ENCODE assay signal across 11 cellular contexts in genomic region chr12:113403435-113404415, GRCh38. TPM values are rescaled to one million over a fixed set of nuclear protein-coding genes. Genes with fewer than 3 reads are reported as not detected.
DNase-seq lines count a peak whose midpoint lies in the region; ATAC-seq and TF ChIP-seq lines count a peak whose summit lies in the region.
"Had no signal": no experiment of that assay in that cellular context is flagged by ENCODE, and none has a peak within 500 bp of the region (broad histone marks: within the 10 kb centered on the region; RNA-seq: fewer than 3 reads in every experiment).

Gene SDS (minus strand): TSS chr12:113403887. CDS start chr12:113399708, 4,179 bp downstream.

- H3K27ac Mint-ChIP-seq in mesothelial cell of epicardium (no peak within 1 kb of the TSS), H9 (peak within 1 kb of the TSS in 1 of 3 experiments; percentile 66; a peak in 1 of 7 replicates)
- H3K27ac Mint-ChIP-seq in naive thymus-derived CD8-positive, alpha-beta T cell, result peak within 1 kb of the TSS in 1 of 10 donors; percentile 37
- H3K27ac Mint-ChIP-seq: activated CD4-positive, alpha-beta memory T cell treated with anti-CD3 and anti-CD28 coated beads for 36 hours had no signal

- no peak within 1 kb of the TSS for H2BK20ac ChIP-seq in H9 (ENCODE audit: low read depth, low read length, poor library complexity, severe bottlenecking)

- H2BK5ac ChIP-seq in H9 (ENCODE audit: insufficient read length, low read length), result no peak within 1 kb of the TSS

- H3K18ac ChIP-seq in H9 (ENCODE audit: insufficient read length, low read depth, low read length), result no peak within 1 kb of the TSS

- H2BK120ac ChIP-seq in H9 (ENCODE audit: low read depth, low read length, poor library complexity, severe bottlenecking), result no peak within 1 kb of the TSS

- no peak within 1 kb of the TSS for H2BK15ac ChIP-seq in H9 (ENCODE audit: low read depth, low read length)

- H3K79me1 ChIP-seq in H9 (ENCODE audit: insufficient read depth, low read depth, low read length, poor library complexity, severe bottlenecking), result no peaks in the 10 kb centered on the region

- H3K4me1 Mint-ChIP-seq in mesothelial cell of epicardium, result peaks cover 2% of the 10 kb centered on the region
- peaks cover 20 to 41% of the 10 kb centered on the region in 2 experiments for H3K4me1 Mint-ChIP-seq in H9
- H3K4me1 Mint-ChIP-seq in naive thymus-derived CD8-positive, alpha-beta T cell, result peaks cover 0 to 3% (median 0%) of the 10 kb centered on the region in 4 donors

- no peaks in the 10 kb centered on the region for H3K4me1 ChIP-seq in lower lobe of right lung
- H3K4me1 ChIP-seq in H9 (ENCODE audit: insufficient read depth, low read length), result no peaks in the 10 kb centered on the region

- H2AFZ ChIP-seq in H9 (ENCODE audit: low read length), result no peak within 1 kb of the TSS

- H3K56ac ChIP-seq in H9 (ENCODE audit: insufficient read length, low read depth, low read length), result no peak within 1 kb of the TSS

- POLR2A ChIA-PET in naive thymus-derived CD8-positive, alpha-beta T cell (lab: Charles Lee), result no interaction called here

- no peak within 1 kb of the TSS for H3T11ph ChIP-seq in H9 (ENCODE audit: low read length)

- no peak within 1 kb of the TSS for H3K4me2 ChIP-seq in H9 (ENCODE audit: insufficient read depth, insufficient read length, low read length)
- H3K4me2 ChIP-seq: smooth muscle cell had no signal

- H3K9ac ChIP-seq in H9 (ENCODE audit: extremely low read depth, insufficient read length, low read length), result no peak within 1 kb of the TSS

- no peak within 1 kb of the TSS for H4K8ac ChIP-seq in H9 (replicated peaks; ENCODE audit: insufficient read length, low read depth, low read length)

- no peaks in the 10 kb centered on the region for H3K79me2 ChIP-seq in H9 (ENCODE audit: insufficient read depth, low read length)

- H2BK12ac ChIP-seq in H9 (ENCODE audit: insufficient read length, low read depth, low read length), result no peak within 1 kb of the TSS

- H4K20me1 ChIP-seq in H9 (ENCODE audit: control insufficient read depth, insufficient read depth, insufficient read length), result no peaks in the 10 kb centered on the region

- TF ChIP-seq CTCF in lower lobe of right lung (IDR thresholded peaks at IDR 0.05) (no peak), mesothelial cell of epicardium (IDR thresholded peaks at IDR 0.05; ENCODE audit: unreplicated experiment) (no peak), H9 (conservative IDR thresholded peaks at IDR 0.05) (no peak)

- H2AK5ac ChIP-seq in H9 (ENCODE audit: insufficient read length, low read length), result no peak within 1 kb of the TSS

- no peak within 1 kb of the TSS for H3K27ac ChIP-seq in caudate nucleus (ENCODE audit: low read depth, low read length)
- H3K27ac ChIP-seq in lower lobe of right lung, result no peak within 1 kb of the TSS
- no peak within 1 kb of the TSS for H3K27ac ChIP-seq in H9 (ENCODE audit: insufficient read length, low read depth, low read length)

- no peak within 1 kb of the TSS for H3K4ac ChIP-seq in H9 (ENCODE audit: low read depth, low read length)

- H3K23me2 ChIP-seq in H9 (ENCODE audit: insufficient read length, low read depth, low read length, poor library complexity, severe bottlenecking), result no peaks in the 10 kb centered on the region

- H4K5ac ChIP-seq in H9 (ENCODE audit: insufficient read length, low read depth, low read length), result no peak within 1 kb of the TSS

- H3K9me3 Mint-ChIP-seq in mesothelial cell of epicardium, result no peaks in the 10 kb centered on the region
- H3K9me3 Mint-ChIP-seq in H9, result no peaks in the 10 kb centered on the region; a peak in 1 of 5 replicates
- H3K9me3 Mint-ChIP-seq in naive thymus-derived CD8-positive, alpha-beta T cell, result no peaks in the 10 kb centered on the region
- H3K9me3 Mint-ChIP-seq: activated CD4-positive, alpha-beta memory T cell treated with anti-CD3 and anti-CD28 coated beads for 36 hours had no signal

- H3K14ac ChIP-seq in H9 (ENCODE audit: insufficient read depth, low read length), result no peak within 1 kb of the TSS; the same call in 1 of the 2 replicates

- H3K27me3 Mint-ChIP-seq in mesothelial cell of epicardium (ENCODE audit: low read depth), result peaks cover 3% of the 10 kb centered on the region
- H3K27me3 Mint-ChIP-seq in H9 (ENCODE audit: low read depth), result peaks cover 2% of the 10 kb centered on the region
- peaks cover 0 to 25% (median 6%) of the 10 kb centered on the region in 5 donors for H3K27me3 Mint-ChIP-seq in naive thymus-derived CD8-positive, alpha-beta T cell
- H3K27me3 Mint-ChIP-seq: activated CD4-positive, alpha-beta memory T cell treated with anti-CD3 and anti-CD28 coated beads for 36 hours had no signal

- H3K27me3 ChIP-seq in lower lobe of right lung (ENCODE audit: low read depth) (peaks cover 20% of the 10 kb centered on the region), H9 (ENCODE audit: insufficient read depth, low read length) (no peaks in the 10 kb centered on the region)

- ATAC-seq in lower lobe of right lung, result peak; percentile 61 to 65
- no peak for ATAC-seq in naive thymus-derived CD8-positive, alpha-beta T cell

- WGBS in H9 (ENCODE audit: extremely low coverage, insufficient read length, low lambda C conversion rate), result no CpG with 5 or more reads among the region's 14 CpGs

- H3K4me3 Mint-ChIP-seq in mesothelial cell of epicardium, result no peak within 1 kb of the TSS
- no peak within 1 kb of the TSS; a peak in 1 of 5 replicates for H3K4me3 Mint-ChIP-seq in H9
- H3K4me3 Mint-ChIP-seq in naive thymus-derived CD8-positive, alpha-beta T cell, result peak within 1 kb of the TSS in 1 of 10 donors; percentile 43
- H3K4me3 Mint-ChIP-seq: activated CD4-positive, alpha-beta memory T cell treated with anti-CD3 and anti-CD28 coated beads for 36 hours had no signal

- no peaks in the 10 kb centered on the region for H3K36me3 Mint-ChIP-seq in mesothelial cell of epicardium
- no peaks in the 10 kb centered on the region for H3K36me3 Mint-ChIP-seq in H9 (ENCODE audit: insufficient read depth in 1 of 3, low read depth in 3 of 3)
- no peaks in the 10 kb centered on the region for H3K36me3 Mint-ChIP-seq in naive thymus-derived CD8-positive, alpha-beta T cell
- H3K36me3 Mint-ChIP-seq: activated CD4-positive, alpha-beta memory T cell treated with anti-CD3 and anti-CD28 coated beads for 36 hours had no signal

- intact Hi-C loops in lower lobe of right lung (cut with DNase I), result no loop called here

- no peaks in the 10 kb centered on the region for H3K36me3 ChIP-seq in lower lobe of right lung

- DNase-seq in Ammon's horn (ENCODE audit: low spot score) (peak; percentile 80), NCI-H226 (peak; percentile 24), caudate nucleus (lab: John Stamatoyannopoulos, UW) (peak in 48 of 61 donors; percentile 11 to 80 (median 42)), lower lobe of right lung (no peak), mesothelial cell of epicardium (ENCODE audit: low spot score in 2 of 2, unreplicated experiment in 2 of 2) (no peak), GOT3 (lab: John Stamatoyannopoulos, UW) (no peak), H9 (no peak)
- no peak for DNase-seq in naive thymus-derived CD8-positive, alpha-beta T cell
- DNase-seq: activated CD4-positive, alpha-beta memory T cell treated with anti-CD3 and anti-CD28 coated beads for 36 hours; DMS53 had no signal

- H3K23ac ChIP-seq in H9 (ENCODE audit: insufficient read length, low read depth, low read length), result no peak within 1 kb of the TSS

- H3K9me3 ChIP-seq in lower lobe of right lung (no peaks in the 10 kb centered on the region), H9 (ENCODE audit: control insufficient read depth, low read depth, low read length) (no peaks in the 10 kb centered on the region)

- H3K4me3 ChIP-seq in lower lobe of right lung, result peak within 1 kb of the TSS; percentile 30
- H3K4me3 ChIP-seq: smooth muscle cell had no signal

- no peak within 1 kb of the TSS for H4K91ac ChIP-seq in H9 (ENCODE audit: insufficient read length, low read depth, low read length)

RNA-seq across cellular contexts. Expression of gene SDS, which starts in this region (rescaled TPM):
- total RNA-seq in lower lobe of right lung (1.1 TPM), mesothelial cell of epicardium (not detected in 3 replicates), H9 (2021) (0.13 TPM in 1 of 2 replicates, not detected in the other)
- total RNA-seq in naive thymus-derived CD8-positive, alpha-beta T cell, result not detected
- not detected for polyA plus RNA-seq in naive thymus-derived CD8-positive, alpha-beta T cell
- total RNA-seq: activated CD4-positive, alpha-beta memory T cell treated with anti-CD3 and anti-CD28 coated beads for 36 hours; smooth muscle cell had no signal
- polyA plus RNA-seq: smooth muscle cell had no signal

Comparison
In these comparisons a context has a peak if more than half of its experiments do, and no peak if none do; other contexts are left out.
1. DNase-seq: peak in Ammon's horn (single experiment), NCI-H226 (single experiment) and caudate nucleus (48 of 61); none in lower lobe of right lung (single experiment), mesothelial cell of epicardium (0 of 2), GOT3 (single experiment), H9 (single experiment) and naive thymus-derived CD8-positive, alpha-beta T cell (0 of 10).
2. ATAC-seq: peak in lower lobe of right lung (2 of 2); none in naive thymus-derived CD8-positive, alpha-beta T cell (0 of 2).